Comparison of ENCODE assay signal across 8 cellular contexts in the genomic region with DNA sequence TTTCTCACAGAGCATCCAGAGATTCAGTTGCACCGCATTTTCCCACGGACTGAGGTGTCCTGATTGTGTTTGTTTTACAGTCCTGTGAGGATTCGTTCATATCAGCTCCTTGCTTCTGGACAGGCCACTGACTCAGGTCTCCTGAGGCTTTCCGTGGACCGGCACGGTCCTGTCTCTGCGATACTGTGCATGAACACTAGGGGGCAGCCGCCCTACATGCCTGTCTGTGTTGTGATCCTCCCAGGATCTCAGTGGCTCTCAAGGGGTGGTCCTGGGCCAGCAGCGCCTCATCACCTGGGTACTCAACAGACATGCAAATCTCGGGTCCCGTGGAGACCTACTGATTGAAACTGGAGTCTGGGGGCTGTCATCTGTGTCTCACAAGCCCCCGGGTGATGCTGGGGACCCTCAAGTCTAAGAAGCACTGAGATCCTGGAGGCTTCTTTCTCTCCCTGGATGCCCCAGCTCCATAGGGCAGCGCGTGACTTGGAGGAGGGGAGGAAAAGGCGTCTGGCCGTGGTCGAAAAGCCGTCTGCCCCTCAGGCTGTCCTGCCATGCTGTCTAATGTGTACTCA. TPM values are rescaled to one million over a fixed set of nuclear protein-coding genes. Genes with fewer than 3 reads are reported as not detected.
A peak's percentile ranks its signal among the peaks of the same experiment; 100 is the strongest.
DNase-seq lines count a peak whose midpoint lies in the region; ATAC-seq, FAIRE-seq and TF ChIP-seq lines count a peak whose summit lies in the region.

No MANE protein-coding gene starts in this region.

- peak; percentile 44 for ATAC-seq in HG03064 (IDR thresholded peaks at IDR 0.05; ENCODE audit: low read depth, unreplicated experiment)

- CTCF ChIA-PET in activated CD4-positive, alpha-beta memory T cell treated with anti-CD3 and anti-CD28 coated beads, Interleukin-2, amount 10 ng/mL, durations not matched to agents 7 days and 5 days (lab: Charles Lee), result interaction anchor here (0.6 to 3.0 kb wide), 35 partner anchors 10 to 453 kb away, joined by 3 to 95 read pairs (median 4); partner anchors contain the start of genes IL18R1 and SLC9A4

- peaks cover 17% of the 10 kb centered on the region for H3K4me1 Mint-ChIP-seq in activated CD4-positive, alpha-beta memory T cell treated with anti-CD3 and anti-CD28 coated beads, Interleukin-2, amount 10 ng/mL, durations not matched to agents 7 days and 5 days

- H3K27ac Mint-ChIP-seq in activated CD4-positive, alpha-beta memory T cell treated with anti-CD3 and anti-CD28 coated beads, Interleukin-2, amount 10 ng/mL, durations not matched to agents 7 days and 5 days, result no peak overlapping the region

- no peaks in the 10 kb centered on the region for H3K9me3 Mint-ChIP-seq in activated CD4-positive, alpha-beta memory T cell treated with anti-CD3 and anti-CD28 coated beads, Interleukin-2, amount 10 ng/mL, durations not matched to agents 7 days and 5 days

- POLR2A ChIA-PET in activated CD4-positive, alpha-beta memory T cell treated with anti-CD3 and anti-CD28 coated beads, Interleukin-2, amount 10 ng/mL, durations not matched to agents 7 days and 5 days (lab: Charles Lee), result interaction anchor here (1.0 to 1.4 kb wide), 3 partner anchors 14 to 335 kb away, joined by 3 to 5 read pairs (median 4); no protein-coding TSS in a partner anchor

- peak; percentile 90 for FAIRE-seq in GM12892 (lab: Jason Lieb, UNC)

- TF ChIP-seq POLR2A in GM12892 (IDR thresholded peaks at IDR 0.05; ENCODE audit: low read depth, low read length), result no peak

- H3K27ac ChIP-seq in 22Rv1 (no peak overlapping the region), dorsolateral prefrontal cortex (no peak overlapping the region)

- H3K36me3 Mint-ChIP-seq in activated CD4-positive, alpha-beta memory T cell treated with anti-CD3 and anti-CD28 coated beads, Interleukin-2, amount 10 ng/mL, durations not matched to agents 7 days and 5 days (ENCODE audit: low read depth), result no peaks in the 10 kb centered on the region

- DNase-seq in GM12892 (ENCODE audit: insufficient read length), result peak; percentile 27
- DNase-seq in NCI-H69 (lab: John Stamatoyannopoulos, UW), result peak; percentile 31
- DNase-seq in activated CD4-positive, alpha-beta memory T cell treated with anti-CD3 and anti-CD28 coated beads, Interleukin-2, amount 10 ng/mL, durations not matched to agents 7 days and 5 days, result peak; percentile 83
- peak; percentile 32 to 89 (median 84) for DNase-seq in dorsolateral prefrontal cortex
- peak; percentile 88 for DNase-seq in lung microvascular endothelial cell (ENCODE audit: low read depth in 2 of 2)
- peak; percentile 70 for DNase-seq in stimulated activated CD8-positive, alpha-beta memory T cell treated with anti-CD3 and anti-CD28 coated beads, Interleukin-12 subunit alpha, Interleukin-12 subunit beta, amount 100 ng/mL, for 1 hour (ENCODE audit: low read depth)

- H3K27me3 ChIP-seq in dorsolateral prefrontal cortex, result peaks cover 0 to 9% (median 0%) of the 10 kb centered on the region in 45 donors

- intact Hi-C loops in dorsolateral prefrontal cortex (cut with DNase I), result loop anchor here (2.0 to 10.0 kb wide), 3 partner anchors 144 to 427 kb away; no protein-coding TSS in a partner anchor

- TF ChIP-seq CTCF in 22Rv1 (IDR thresholded peaks at IDR 0.05) (peak; percentile 96), dorsolateral prefrontal cortex (IDR thresholded peaks at IDR 0.05 in 54 of 56, conservative IDR thresholded peaks at IDR 0.05 in 2 of 56; ENCODE audit: low read depth in 1 of 56, partially characterized antibody in 56 of 56) (peak; percentile 74 to 100 (median 98))

- H3K27me3 Mint-ChIP-seq in activated CD4-positive, alpha-beta memory T cell treated with anti-CD3 and anti-CD28 coated beads, Interleukin-2, amount 10 ng/mL, durations not matched to agents 7 days and 5 days, result peaks cover 2% of the 10 kb centered on the region

- H3K4me3 ChIP-seq in dorsolateral prefrontal cortex, result no peak overlapping the region

- H3K4me3 Mint-ChIP-seq in activated CD4-positive, alpha-beta memory T cell treated with anti-CD3 and anti-CD28 coated beads, Interleukin-2, amount 10 ng/mL, durations not matched to agents 7 days and 5 days, result no peak overlapping the region

RNA-seq across cellular contexts. Expression of gene IL1R2, which starts 28.9 kb away (rescaled TPM):
- polyA plus RNA-seq in GM12892 (2012; ENCODE audit: missing spikeins), result 1.1 TPM
- under 1 TPM; 0.81 to 0.88 TPM for total RNA-seq in activated CD4-positive, alpha-beta memory T cell treated with anti-CD3 and anti-CD28 coated beads, Interleukin-2, amount 10 ng/mL, durations not matched to agents 7 days and 5 days
- total RNA-seq in dorsolateral prefrontal cortex, result 10 to 100 TPM in 6 of 120 experiments, 1 to 10 TPM in 68, under 1 TPM in 15, not detected in 31; 0.43 to 29.0 (median 2.2) TPM
- 0.20 and 0.22 TPM in 2 replicates for total RNA-seq in lung microvascular endothelial cell

Comparison
In these comparisons a context has a peak if more than half of its experiments do, and no peak if none do; other contexts are left out.
1. DNase-seq: peak in every context shown above with its lines; median percentile 88 in lung microvascular endothelial cell; 84 in dorsolateral prefrontal cortex; 83 in activated CD4-positive, alpha-beta memory T cell treated with anti-CD3 and anti-CD28 coated beads, Interleukin-2, amount 10 ng/mL, durations not matched to agents 7 days and 5 days; 70 in stimulated activated CD8-positive, alpha-beta memory T cell treated with anti-CD3 and anti-CD28 coated beads, Interleukin-12 subunit alpha, Interleukin-12 subunit beta, amount 100 ng/mL, for 1 hour; 31 in NCI-H69; 27 in GM12892.